ENCODE assay signal across 21 cellular contexts in genomic region chr9:126643945-126644527, GRCh38. TPM values are rescaled to one million over a fixed set of nuclear protein-coding genes. Genes with fewer than 3 reads are reported as not detected.
"Had no signal": no experiment of that assay in that cellular context is flagged by ENCODE, and none has a peak within 500 bp of the region (broad histone marks: within the 10 kb centered on the region; RNA-seq: fewer than 3 reads in every experiment).

No MANE protein-coding gene starts in this region.

- H3K4me1 ChIP-seq: ascending aorta, breast epithelium, lower lobe of right lung, sigmoid colon, upper lobe of right lung had no signal

- H3K79me2 ChIP-seq: hepatocyte had no signal

- H3K36me3 ChIP-seq: ascending aorta, breast epithelium, lower lobe of right lung, sigmoid colon, thoracic aorta, upper lobe of right lung had no signal

- H3K27ac ChIP-seq: ascending aorta, breast epithelium, hepatocyte, lower lobe of right lung, sigmoid colon, thoracic aorta, upper lobe of right lung had no signal

- DNase-seq: activated CD4-positive, alpha-beta T cell treated with anti-CD3 and anti-CD28 coated beads, Interleukin-2, amount 50 U/mL, for 1 hour; activated CD8-positive, alpha-beta memory T cell treated with anti-CD3 and anti-CD28 coated beads, Interleukin-2, amount 50 U/mL, for 4 hours; activated naive CD4-positive, alpha-beta T cell treated with anti-CD3 and anti-CD28 coated beads, Interleukin-2, amount 10 ng/mL, durations not matched to agents 7 days and 5 days; activated T-cell treated with anti-CD3 and anti-CD28 coated beads, Interleukin-2, amount 50 U/mL, for 4 hours; dermis blood vessel endothelial cell; effector memory CD4-positive, alpha-beta T cell; foreskin fibroblast; left cardiac atrium; lower lobe of right lung; natural killer cell; sigmoid colon; stimulated activated CD4-positive, alpha-beta T cell treated with anti-CD3 and anti-CD28 coated beads, Interleukin-4, amount 100 ng/mL, for 4 hours; T-helper 9 cell; upper lobe of right lung had no signal

- H3K27me3 ChIP-seq: ascending aorta had no signal

- ATAC-seq: activated CD4-positive, CD25-positive, alpha-beta regulatory T cell treated with anti-CD3 and anti-CD28 coated beads, Interleukin-2, amount 50 U/mL, for 24 hours; activated T-cell treated with anti-CD3 and anti-CD28 coated beads, Interleukin-2, amount 50 U/mL, for 4 hours; left cardiac atrium; lower lobe of right lung; natural killer cell; stimulated activated memory B cell treated with anti-CD40 and anti-IgM and Interleukin-4, amounts not matched to agents 10 μg/mL and 1 μg/mL and 100 μg/mL, for 72 hours; upper lobe of right lung had no signal

- H3K4me2 ChIP-seq: hepatocyte had no signal

- H3K4me3 ChIP-seq: ascending aorta, breast epithelium, hepatocyte, lower lobe of right lung, sigmoid colon, thoracic aorta, upper lobe of right lung had no signal

- H2AFZ ChIP-seq: hepatocyte had no signal

- H3K9me3 ChIP-seq: ascending aorta, breast epithelium, lower lobe of right lung, sigmoid colon, thoracic aorta, upper lobe of right lung had no signal

RNA-seq across cellular contexts. Expression of gene LMX1B, which starts 30.3 kb away (rescaled TPM):
- total RNA-seq: activated T-cell treated with anti-CD3 and anti-CD28 coated beads, Interleukin-2, amount 50 U/mL, for 4 hours; dermis blood vessel endothelial cell; hepatocyte; natural killer cell; renal cortical epithelial cell; thoracic aorta had no signal
